ENCODE assay signal across 2 cellular contexts in genomic region chr18:35029770-35030169, GRCh38.
TF ChIP-seq lines count a peak whose summit lies in the region.

No MANE protein-coding gene starts in this region.

TF ChIP-seq in IMR-90, 13 proteins besides CTCF, POLR2A, EP300 and RAD21:
- TF ChIP-seq MAZ (IDR thresholded peaks at IDR 0.05; ENCODE audit: borderline replicate concordance, low read depth, low read length) (no peak), USF2 (IDR thresholded peaks at IDR 0.05; ENCODE audit: low read depth, low read length) (no peak), ELK1 (IDR thresholded peaks at IDR 0.05; ENCODE audit: borderline replicate concordance, low read depth, low read length) (no peak), CHD1 (IDR thresholded peaks at IDR 0.05; ENCODE audit: low read depth, low read length) (no peak), RFX5 (IDR thresholded peaks at IDR 0.05; ENCODE audit: low read depth, low read length) (no peak), MAFK (IDR thresholded peaks at IDR 0.05; ENCODE audit: low read depth, low read length) (no peak)

TF ChIP-seq in endothelial cell of umbilical vein, 7 proteins besides CTCF, POLR2A, EP300 and RAD21:
- TF ChIP-seq POLR2AphosphoS5 (IDR thresholded peaks at IDR 0.05; ENCODE audit: insufficient read depth, low read depth, low read length), result no peak
- TF ChIP-seq GATA2 (IDR thresholded peaks at IDR 0.05; ENCODE audit: insufficient read depth, insufficient read length, low read depth, low read length), result no peak
- TF ChIP-seq EZH2 (IDR thresholded peaks at IDR 0.05; ENCODE audit: borderline replicate concordance, low read depth, low read length, severe bottlenecking), result no peak
- no peak for TF ChIP-seq JUN (IDR thresholded peaks at IDR 0.05; ENCODE audit: borderline replicate concordance, insufficient read depth, insufficient read length, low read depth)
- TF ChIP-seq MAX (IDR thresholded peaks at IDR 0.05; ENCODE audit: insufficient read depth, insufficient read length), result no peak
- TF ChIP-seq FOS (IDR thresholded peaks at IDR 0.05; ENCODE audit: borderline replicate concordance, insufficient read depth, low read length), result no peak
- TF ChIP-seq MYC (IDR thresholded peaks at IDR 0.05; ENCODE audit: low read depth, low read length), result no peak
